12 cellular contexts compared by ENCODE assay signal in genomic region chr7:90210475-90210874, GRCh38. TPM values are rescaled to one million over a fixed set of nuclear protein-coding genes. Genes with fewer than 3 reads are reported as not detected.
A peak's percentile ranks its signal among the peaks of the same experiment; 100 is the strongest.
DNase-seq lines count a peak whose midpoint lies in the region; ATAC-seq and TF ChIP-seq lines count a peak whose summit lies in the region.
"Had no signal": no experiment of that assay in that cellular context is flagged by ENCODE, and none has a peak within 500 bp of the region (broad histone marks: within the 10 kb centered on the region; RNA-seq: fewer than 3 reads in every experiment).

No MANE protein-coding gene starts in this region.

- no peaks in the 10 kb centered on the region for H3K9me3 ChIP-seq in mucosa of stomach (ENCODE audit: control insufficient read depth, low read length)
- H3K9me3 ChIP-seq in upper lobe of right lung = no peaks in the 10 kb centered on the region
- H3K9me3 ChIP-seq in naive thymus-derived CD4-positive, alpha-beta T cell (ENCODE audit: control insufficient read depth in 2 of 3, low read length in 3 of 3) = no peaks in the 10 kb centered on the region

- CTCF ChIA-PET in activated CD4-positive, alpha-beta memory T cell treated with anti-CD3 and anti-CD28 coated beads for 36 hours (lab: Charles Lee) = interaction anchor here (0.8 to 1.7 kb wide), 2 partner anchors 56 to 218 kb away, joined by 6 to 7 read pairs; partner anchors contain the start of gene STEAP1
- CTCF ChIA-PET in naive thymus-derived CD4-positive, alpha-beta T cell (lab: Charles Lee) = no interaction called here

- H3K27me3 ChIP-seq in mucosa of stomach (ENCODE audit: control insufficient read depth, insufficient read depth, low read length) (no peaks in the 10 kb centered on the region), upper lobe of right lung (peaks cover 16% of the 10 kb centered on the region)
- no peaks in the 10 kb centered on the region for H3K27me3 ChIP-seq in naive thymus-derived CD4-positive, alpha-beta T cell (ENCODE audit: control insufficient read depth in 2 of 2, insufficient read depth in 2 of 2, low read length in 2 of 2)

- H3K36me3 Mint-ChIP-seq in activated CD4-positive, alpha-beta memory T cell treated with anti-CD3 and anti-CD28 coated beads for 36 hours = no peaks in the 10 kb centered on the region
- H3K36me3 Mint-ChIP-seq in naive thymus-derived CD4-positive, alpha-beta T cell = no peaks in the 10 kb centered on the region

- peaks cover 18% of the 10 kb centered on the region for H3K27me3 Mint-ChIP-seq in activated CD4-positive, alpha-beta memory T cell treated with anti-CD3 and anti-CD28 coated beads for 36 hours
- peaks cover 9 to 23% (median 14%) of the 10 kb centered on the region in 5 donors for H3K27me3 Mint-ChIP-seq in naive thymus-derived CD4-positive, alpha-beta T cell

- peaks cover 6% of the 10 kb centered on the region for H3K4me1 Mint-ChIP-seq in activated CD4-positive, alpha-beta memory T cell treated with anti-CD3 and anti-CD28 coated beads for 36 hours (ENCODE audit: low read depth)
- H3K4me1 Mint-ChIP-seq in naive thymus-derived CD4-positive, alpha-beta T cell = peaks cover 0 to 6% (median 6%) of the 10 kb centered on the region in 7 donors

- no peak for ATAC-seq in upper lobe of right lung
- no peak for ATAC-seq in sciatic nerve
- ATAC-seq in naive thymus-derived CD4-positive, alpha-beta T cell = no peak

- H3K4me3 ChIP-seq in mucosa of stomach (ENCODE audit: low read length) (peak overlapping the region; percentile 75), upper lobe of right lung (peak overlapping the region; percentile 61)
- no peak overlapping the region for H3K4me3 ChIP-seq in naive thymus-derived CD4-positive, alpha-beta T cell (ENCODE audit: low read length)

- H3K36me3 ChIP-seq in mucosa of stomach (ENCODE audit: control insufficient read depth, insufficient read depth, low read length) = no peaks in the 10 kb centered on the region
- H3K36me3 ChIP-seq in upper lobe of right lung = no peaks in the 10 kb centered on the region
- H3K36me3 ChIP-seq in naive thymus-derived CD4-positive, alpha-beta T cell (ENCODE audit: control insufficient read depth in 2 of 3, insufficient read depth in 3 of 3, low read length in 3 of 3) = no peaks in the 10 kb centered on the region

- TF ChIP-seq CTCF in upper lobe of right lung (IDR thresholded peaks at IDR 0.05) = no peak

- POLR2A ChIA-PET in activated CD4-positive, alpha-beta memory T cell treated with anti-CD3 and anti-CD28 coated beads for 36 hours (lab: Charles Lee) = no interaction called here
- POLR2A ChIA-PET in naive thymus-derived CD4-positive, alpha-beta T cell (lab: Charles Lee) = no interaction called here

- peaks cover 16% of the 10 kb centered on the region for H3K4me1 ChIP-seq in mucosa of stomach (ENCODE audit: control insufficient read depth, insufficient read depth, low read length)
- H3K4me1 ChIP-seq in upper lobe of right lung = no peaks in the 10 kb centered on the region
- H3K4me1 ChIP-seq in naive thymus-derived CD4-positive, alpha-beta T cell (ENCODE audit: control insufficient read depth in 2 of 2, insufficient read depth in 2 of 2, low read length in 2 of 2) = no peaks in the 10 kb centered on the region

- H3K9me3 Mint-ChIP-seq in activated CD4-positive, alpha-beta memory T cell treated with anti-CD3 and anti-CD28 coated beads for 36 hours = no peaks in the 10 kb centered on the region
- peaks cover 0 to 2% (median 0%) of the 10 kb centered on the region in 11 donors for H3K9me3 Mint-ChIP-seq in naive thymus-derived CD4-positive, alpha-beta T cell
- H3K9me3 Mint-ChIP-seq: stimulated activated naive CD8-positive, alpha-beta T cell treated with anti-CD3 and anti-CD28 coated beads, Interleukin-15, amount 100 ng/mL, for 72 hours had no signal

- DNase-seq in NCI-H510A treated with DMSO at 0.1 percent for 48 hours (lab: John Stamatoyannopoulos, UW) = peak; percentile 2
- no peak for DNase-seq in NCI-H510A (lab: John Stamatoyannopoulos, UW)
- no peak for DNase-seq in upper lobe of right lung
- no peak for DNase-seq in sciatic nerve (ENCODE audit: low spot score)
- no peak for DNase-seq in activated CD4-positive, alpha-beta memory T cell treated with anti-CD3 and anti-CD28 coated beads for 36 hours
- DNase-seq in naive thymus-derived CD4-positive, alpha-beta T cell = no peak
- DNase-seq: activated naive CD4-positive, alpha-beta T cell; midbrain; stimulated activated naive CD8-positive, alpha-beta T cell treated with anti-CD3 and anti-CD28 coated beads, Interleukin-15, amount 100 ng/mL, for 72 hours had no signal

- H3K27ac ChIP-seq in cingulate gyrus (ENCODE audit: low read depth, low read length) = peak overlapping the region; percentile 89
- H3K27ac ChIP-seq in upper lobe of right lung = peak overlapping the region; percentile 87
- H3K27ac ChIP-seq in naive thymus-derived CD4-positive, alpha-beta T cell (ENCODE audit: low read depth, low read length) = no peak overlapping the region

- intact Hi-C loops in upper lobe of right lung (cut with DNase I) (no loop called here), sciatic nerve (cut with DNase I) (no loop called here)
- intact Hi-C loops in activated CD4-positive, alpha-beta memory T cell treated with anti-CD3 and anti-CD28 coated beads for 36 hours (cut with micrococcal nuclease) = loop anchor here (5.0 kb wide), 1 partner anchor 58 kb away; the partner anchor contains the start of gene STEAP1
- intact Hi-C loops in naive thymus-derived CD4-positive, alpha-beta T cell (cut with micrococcal nuclease) = loop anchor here in 1 of 2 donors (5.0 kb wide), 1 partner anchor 43 kb away; no protein-coding TSS in a partner anchor

- no peak overlapping the region for H3K27ac Mint-ChIP-seq in activated CD4-positive, alpha-beta memory T cell treated with anti-CD3 and anti-CD28 coated beads for 36 hours
- H3K27ac Mint-ChIP-seq in naive thymus-derived CD4-positive, alpha-beta T cell = no peak overlapping the region

- H3K9ac ChIP-seq in mucosa of stomach (ENCODE audit: low read length) = peak overlapping the region; percentile 100

- H3K4me3 Mint-ChIP-seq in activated CD4-positive, alpha-beta memory T cell treated with anti-CD3 and anti-CD28 coated beads for 36 hours = no peak overlapping the region
- H3K4me3 Mint-ChIP-seq in naive thymus-derived CD4-positive, alpha-beta T cell = peak overlapping the region in 1 of 10 donors; percentile 61

RNA-seq across cellular contexts. Expression of gene STEAP2, which starts 1.1 kb away (rescaled TPM):
- total RNA-seq in upper lobe of right lung = 11.5 TPM
- 65.2 TPM for total RNA-seq in sciatic nerve
- total RNA-seq in activated CD4-positive, alpha-beta memory T cell treated with anti-CD3 and anti-CD28 coated beads for 36 hours = not detected
- total RNA-seq in naive thymus-derived CD4-positive, alpha-beta T cell = under 1 TPM in 1 of 5 experiments, not detected in 4; 0.05 TPM
- polyA plus RNA-seq in naive thymus-derived CD4-positive, alpha-beta T cell = not detected
- total RNA-seq: activated CD8-positive, alpha-beta memory T cell treated with anti-CD3 and anti-CD28 coated beads for 36 hours had no signal

RNA-seq across cellular contexts. Expression of gene CFAP69, which starts 34.5 kb away (rescaled TPM):
- total RNA-seq in upper lobe of right lung (3.0 TPM), sciatic nerve (36.1 TPM)
- under 1 TPM in 1 of 2 experiments, not detected in 1; 0.48 TPM for total RNA-seq in activated CD4-positive, alpha-beta memory T cell treated with anti-CD3 and anti-CD28 coated beads for 36 hours
- total RNA-seq in naive thymus-derived CD4-positive, alpha-beta T cell = under 1 TPM in 2 of 5 experiments, not detected in 3; 0.30 to 0.80 TPM
- polyA plus RNA-seq in naive thymus-derived CD4-positive, alpha-beta T cell = not detected

RNA-seq across cellular contexts. Expression of gene STEAP1, which starts 56.2 kb away (rescaled TPM):
- total RNA-seq in upper lobe of right lung = 5.7 TPM
- 17.1 TPM for total RNA-seq in sciatic nerve
- under 1 TPM; 0.41 to 0.50 TPM for total RNA-seq in activated CD4-positive, alpha-beta memory T cell treated with anti-CD3 and anti-CD28 coated beads for 36 hours
- total RNA-seq in naive thymus-derived CD4-positive, alpha-beta T cell = under 1 TPM in 1 of 5 experiments, not detected in 4; 0.46 TPM
- not detected for polyA plus RNA-seq in naive thymus-derived CD4-positive, alpha-beta T cell

Comparison
In these comparisons a context has a peak if more than half of its experiments do, and no peak if none do; other contexts are left out.
1. RNA of gene STEAP2, which starts 1.1 kb away (total RNA-seq): 65.2 TPM in sciatic nerve (single experiment) and 11.5 TPM in upper lobe of right lung (single experiment); 0.05 TPM in naive thymus-derived CD4-positive, alpha-beta T cell and not detected in activated CD4-positive, alpha-beta memory T cell treated with anti-CD3 and anti-CD28 coated beads for 36 hours; every median in the first group is over 10 times any median in the second.